2 cellular contexts compared by ENCODE assay signal in genomic region chr5:109318455-109319108, GRCh38.
TF ChIP-seq lines count a peak whose summit lies in the region.

No MANE protein-coding gene starts in this region.

TF ChIP-seq in IMR-90, 13 proteins besides CTCF, POLR2A, EP300 and RAD21 (continued from another document):
- TF ChIP-seq, protein P1, sequence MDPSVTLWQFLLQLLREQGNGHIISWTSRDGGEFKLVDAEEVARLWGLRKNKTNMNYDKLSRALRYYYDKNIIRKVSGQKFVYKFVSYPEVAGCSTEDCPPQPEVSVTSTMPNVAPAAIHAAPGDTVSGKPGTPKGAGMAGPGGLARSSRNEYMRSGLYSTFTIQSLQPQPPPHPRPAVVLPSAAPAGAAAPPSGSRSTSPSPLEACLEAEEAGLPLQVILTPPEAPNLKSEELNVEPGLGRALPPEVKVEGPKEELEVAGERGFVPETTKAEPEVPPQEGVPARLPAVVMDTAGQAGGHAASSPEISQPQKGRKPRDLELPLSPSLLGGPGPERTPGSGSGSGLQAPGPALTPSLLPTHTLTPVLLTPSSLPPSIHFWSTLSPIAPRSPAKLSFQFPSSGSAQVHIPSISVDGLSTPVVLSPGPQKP (IDR thresholded peaks at IDR 0.05; ENCODE audit: borderline replicate concordance, low read depth, low read length), result no peak
- TF ChIP-seq USF2 (IDR thresholded peaks at IDR 0.05; ENCODE audit: low read depth, low read length) (no peak), BHLHE40 (IDR thresholded peaks at IDR 0.05; ENCODE audit: low read depth, low read length) (no peak), NFE2L2 (IDR thresholded peaks at IDR 0.05; ENCODE audit: low read depth, low read length) (no peak), CEBPB (IDR thresholded peaks at IDR 0.05; ENCODE audit: low read depth, low read length) (peak; percentile 55), SMC3 (IDR thresholded peaks at IDR 0.05; ENCODE audit: low read depth, low read length) (no peak), FOS (IDR thresholded peaks at IDR 0.05; ENCODE audit: low read depth, low read length) (no peak), MAZ (IDR thresholded peaks at IDR 0.05; ENCODE audit: borderline replicate concordance, low read depth, low read length) (no peak), MXI1 (IDR thresholded peaks at IDR 0.05; ENCODE audit: borderline replicate concordance, low read depth, low read length) (no peak), RFX5 (IDR thresholded peaks at IDR 0.05; ENCODE audit: low read depth, low read length) (no peak)

TF ChIP-seq in HepG2, 621 proteins besides CTCF, POLR2A, EP300 and RAD21 (continued from another document):
- TF ChIP-seq HOXA9 (CRISPR knock-in tag; IDR thresholded peaks at IDR 0.05; ENCODE audit: borderline replicate concordance) (no peak), ZNF619 (CRISPR knock-in tag; IDR thresholded peaks at IDR 0.05) (no peak), KLF6 (CRISPR knock-in tag; IDR thresholded peaks at IDR 0.05) (no peak), ZNF34 (CRISPR knock-in tag; IDR thresholded peaks at IDR 0.05; ENCODE audit: borderline replicate concordance) (no peak), KLF12 (CRISPR knock-in tag; IDR thresholded peaks at IDR 0.05; ENCODE audit: borderline replicate concordance) (no peak), PCBP1 (IDR thresholded peaks at IDR 0.05; ENCODE audit: borderline replicate concordance, low read depth, low read length) (no peak), CERS6 (CRISPR knock-in tag; IDR thresholded peaks at IDR 0.05) (no peak), PPARG (CRISPR knock-in tag; conservative IDR thresholded peaks at IDR 0.05) (no peak), ZSCAN31 (CRISPR knock-in tag; IDR thresholded peaks at IDR 0.05; ENCODE audit: low read depth) (no peak), CEBPB (IDR thresholded peaks at IDR 0.05; ENCODE audit: borderline replicate concordance, low read depth, low read length) (peak; percentile 38; the same call in 1 of the 2 replicates), ZNF407 (CRISPR knock-in tag; IDR thresholded peaks at IDR 0.05; ENCODE audit: not compliant biosample characterization) (no peak), ZNF607 (CRISPR knock-in tag; IDR thresholded peaks at IDR 0.05; ENCODE audit: borderline replicate concordance) (no peak), ZNF652 (CRISPR knock-in tag; IDR thresholded peaks at IDR 0.05; ENCODE audit: borderline replicate concordance, low read depth) (peak; percentile 26; the same call in 1 of the 2 replicates), TEAD2 (CRISPR knock-in tag; IDR thresholded peaks at IDR 0.05) (no peak), GATAD2A (CRISPR knock-in tag; IDR thresholded peaks at IDR 0.05) (no peak), SOX5 (CRISPR knock-in tag; IDR thresholded peaks at IDR 0.05; ENCODE audit: borderline replicate concordance) (no peak), ZBTB7A (CRISPR knock-in tag; IDR thresholded peaks at IDR 0.05) (no peak), SUZ12 (IDR thresholded peaks at IDR 0.05; ENCODE audit: low read depth, low read length) (no peak), KDM2A (CRISPR knock-in tag; IDR thresholded peaks at IDR 0.05; ENCODE audit: borderline replicate concordance, low read depth) (no peak), MLXIP (CRISPR knock-in tag; IDR thresholded peaks at IDR 0.05; ENCODE audit: borderline replicate concordance) (no peak), ZNF556 (CRISPR knock-in tag; IDR thresholded peaks at IDR 0.05; ENCODE audit: borderline replicate concordance) (no peak), MAFF (IDR thresholded peaks at IDR 0.05; ENCODE audit: low read depth, low read length) (peak; percentile 66), MED13 (CRISPR knock-in tag; IDR thresholded peaks at IDR 0.05) (no peak), GRHL1 (CRISPR knock-in tag; conservative IDR thresholded peaks at IDR 0.05) (no peak), TOE1 (CRISPR knock-in tag; IDR thresholded peaks at IDR 0.05) (no peak), TEAD3 (CRISPR knock-in tag; optimal IDR thresholded peaks at IDR 0.05; ENCODE audit: borderline replicate concordance) (no peak), MAFK (conservative IDR thresholded peaks at IDR 0.05 in 1 of 2, IDR thresholded peaks at IDR 0.05 in 1 of 2; ENCODE audit: low read length in 2 of 2) (peak; percentile 70 to 73), ZFP90 (CRISPR knock-in tag; IDR thresholded peaks at IDR 0.05; ENCODE audit: borderline replicate concordance) (no peak), CBX2 (IDR thresholded peaks at IDR 0.05; ENCODE audit: low read depth, low read length) (no peak), CBX2 (CRISPR knock-in tag; IDR thresholded peaks at IDR 0.05; ENCODE audit: low read depth) (no peak), MTF1 (CRISPR knock-in tag; IDR thresholded peaks at IDR 0.05) (no peak), STAT5B (CRISPR knock-in tag; IDR thresholded peaks at IDR 0.05) (no peak), ZNF331 (CRISPR knock-in tag; IDR thresholded peaks at IDR 0.05) (no peak), ZNF274 (CRISPR knock-in tag; IDR thresholded peaks at IDR 0.05) (no peak), ZSCAN25 (CRISPR knock-in tag; IDR thresholded peaks at IDR 0.05) (no peak), GFI1 (CRISPR knock-in tag; IDR thresholded peaks at IDR 0.05; ENCODE audit: borderline replicate concordance) (no peak), RFXAP (CRISPR knock-in tag; IDR thresholded peaks at IDR 0.05; ENCODE audit: borderline replicate concordance) (no peak), CEBPG (CRISPR knock-in tag; IDR thresholded peaks at IDR 0.05) (peak; percentile 48; the same call in 1 of the 2 replicates)
- TF ChIP-seq, protein P2, sequence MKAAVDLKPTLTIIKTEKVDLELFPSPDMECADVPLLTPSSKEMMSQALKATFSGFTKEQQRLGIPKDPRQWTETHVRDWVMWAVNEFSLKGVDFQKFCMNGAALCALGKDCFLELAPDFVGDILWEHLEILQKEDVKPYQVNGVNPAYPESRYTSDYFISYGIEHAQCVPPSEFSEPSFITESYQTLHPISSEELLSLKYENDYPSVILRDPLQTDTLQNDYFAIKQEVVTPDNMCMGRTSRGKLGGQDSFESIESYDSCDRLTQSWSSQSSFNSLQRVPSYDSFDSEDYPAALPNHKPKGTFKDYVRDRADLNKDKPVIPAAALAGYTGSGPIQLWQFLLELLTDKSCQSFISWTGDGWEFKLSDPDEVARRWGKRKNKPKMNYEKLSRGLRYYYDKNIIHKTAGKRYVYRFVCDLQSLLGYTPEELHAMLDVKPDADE (CRISPR knock-in tag; IDR thresholded peaks at IDR 0.05), result no peak
- TF ChIP-seq, protein P3, sequence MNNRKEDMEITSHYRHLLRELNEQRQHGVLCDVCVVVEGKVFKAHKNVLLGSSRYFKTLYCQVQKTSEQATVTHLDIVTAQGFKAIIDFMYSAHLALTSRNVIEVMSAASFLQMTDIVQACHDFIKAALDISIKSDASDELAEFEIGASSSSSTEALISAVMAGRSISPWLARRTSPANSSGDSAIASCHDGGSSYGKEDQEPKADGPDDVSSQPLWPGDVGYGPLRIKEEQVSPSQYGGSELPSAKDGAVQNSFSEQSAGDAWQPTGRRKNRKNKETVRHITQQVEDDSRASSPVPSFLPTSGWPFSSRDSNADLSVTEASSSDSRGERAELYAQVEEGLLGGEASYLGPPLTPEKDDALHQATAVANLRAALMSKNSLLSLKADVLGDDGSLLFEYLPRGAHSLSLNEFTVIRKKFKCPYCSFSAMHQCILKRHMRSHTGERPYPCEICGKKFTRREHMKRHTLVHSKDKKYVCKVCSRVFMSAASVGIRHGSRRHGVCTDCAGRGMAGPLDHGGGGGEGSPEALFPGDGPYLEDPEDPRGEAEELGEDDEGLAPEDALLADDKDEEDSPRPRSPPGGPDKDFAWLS (CRISPR knock-in tag; IDR thresholded peaks at IDR 0.05; ENCODE audit: borderline replicate concordance), result no peak
